In the genomic region with DNA sequence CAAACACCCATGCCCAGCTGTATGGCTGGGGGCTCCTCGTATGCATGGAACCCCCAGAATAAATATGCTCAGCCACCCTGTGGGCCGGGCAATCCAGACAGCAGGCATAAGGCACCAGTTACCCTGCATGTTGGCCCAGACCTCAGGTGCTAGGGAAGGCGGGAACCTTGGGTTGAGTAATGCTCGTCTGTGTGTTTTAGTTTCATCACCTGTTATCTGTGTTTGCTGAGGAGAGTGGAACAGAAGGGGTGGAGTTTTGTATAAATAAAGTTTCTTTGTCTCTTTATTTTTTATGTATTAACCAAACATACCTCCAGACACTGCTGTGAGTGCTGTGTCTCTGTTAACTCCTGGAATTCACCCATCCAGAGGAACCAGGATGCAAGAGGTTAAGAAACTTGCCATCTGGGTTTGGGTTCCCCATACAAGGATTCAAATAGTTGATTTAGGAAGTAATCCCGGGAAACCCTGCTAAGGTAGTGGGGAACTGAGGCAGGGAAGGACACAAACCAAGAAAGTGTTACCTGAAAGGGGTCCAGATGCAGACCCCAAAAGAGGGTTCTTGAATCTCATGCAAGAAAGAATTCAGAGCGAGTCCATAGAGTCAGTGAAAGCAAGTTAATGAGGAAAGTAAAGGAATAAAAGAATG, we compare ENCODE assay signal across 1 cellular context.
TF ChIP-seq lines count a peak whose summit lies in the region.

No MANE protein-coding gene starts in this region.

TF ChIP-seq in A549, 52 proteins besides CTCF, POLR2A, EP300 and RAD21:
- TF ChIP-seq RARB (CRISPR knock-in tag; IDR thresholded peaks at IDR 0.05) (no peak), POLR2AphosphoS2 (conservative IDR thresholded peaks at IDR 0.05; ENCODE audit: low read length) (no peak), MAFK (IDR thresholded peaks at IDR 0.05; ENCODE audit: partially characterized antibody) (no peak), TP53 (CRISPR knock-in tag; IDR thresholded peaks at IDR 0.05) (no peak), FOSL2 (IDR thresholded peaks at IDR 0.05) (no peak; the same call in 1 of the 2 replicates), FOSL2 (CRISPR knock-in tag; IDR thresholded peaks at IDR 0.05) (peak; percentile 29; the same call in 1 of the 2 replicates), ATOH8 (CRISPR knock-in tag; IDR thresholded peaks at IDR 0.05; ENCODE audit: low read depth) (no peak), GATA3 (IDR thresholded peaks at IDR 0.05; ENCODE audit: borderline replicate concordance) (peak; percentile 71), HEYL (CRISPR knock-in tag; IDR thresholded peaks at IDR 0.05) (no peak), RNF2 (IDR thresholded peaks at IDR 0.05; ENCODE audit: borderline replicate concordance, low read depth) (no peak), ESRRA (IDR thresholded peaks at IDR 0.05; ENCODE audit: borderline replicate concordance, low read length) (no peak), KDM5A (IDR thresholded peaks at IDR 0.05) (no peak), HOXB5 (CRISPR knock-in tag; IDR thresholded peaks at IDR 0.05) (no peak), NR3C1 (IDR thresholded peaks at IDR 0.05) (no peak), FOSB (CRISPR knock-in tag; IDR thresholded peaks at IDR 0.05) (no peak), JUNB (IDR thresholded peaks at IDR 0.05) (peak; percentile 46; the same call in 1 of the 2 replicates), NPAS2 (CRISPR knock-in tag; IDR thresholded peaks at IDR 0.05; ENCODE audit: borderline replicate concordance) (no peak), FOXS1 (CRISPR knock-in tag; IDR thresholded peaks at IDR 0.05) (no peak), EHMT2 (IDR thresholded peaks at IDR 0.05; ENCODE audit: low read depth) (no peak), HOXA7 (CRISPR knock-in tag; IDR thresholded peaks at IDR 0.05) (no peak), MAZ (IDR thresholded peaks at IDR 0.05; ENCODE audit: borderline replicate concordance, low read depth, low read length) (no peak), ZSCAN20 (CRISPR knock-in tag; IDR thresholded peaks at IDR 0.05) (no peak), PHF8 (IDR thresholded peaks at IDR 0.05; ENCODE audit: borderline replicate concordance, low read depth) (no peak), E2F6 (IDR thresholded peaks at IDR 0.05; ENCODE audit: borderline replicate concordance, low read depth) (peak; percentile 31; the same call in 1 of the 2 replicates), HES2 (IDR thresholded peaks at IDR 0.05) (peak; percentile 26; the same call in 1 of the 2 replicates), ZC3H11A (IDR thresholded peaks at IDR 0.05) (no peak), HOXB13 (CRISPR knock-in tag; IDR thresholded peaks at IDR 0.05; ENCODE audit: low read depth) (no peak), CEBPB (IDR thresholded peaks at IDR 0.05) (peak; percentile 82 to 90), MAX (IDR thresholded peaks at IDR 0.05) (peak; percentile 50; the same call in 1 of the 2 replicates), ZFP36 (IDR thresholded peaks at IDR 0.05; ENCODE audit: borderline replicate concordance, partially characterized antibody) (no peak), JUN (IDR thresholded peaks at IDR 0.05) (peak; percentile 8 to 54; a peak in 2 of 5 replicates), SREBF2 (IDR thresholded peaks at IDR 0.05) (no peak), REST (IDR thresholded peaks at IDR 0.05) (no peak)
- TF ChIP-seq, protein P1, sequence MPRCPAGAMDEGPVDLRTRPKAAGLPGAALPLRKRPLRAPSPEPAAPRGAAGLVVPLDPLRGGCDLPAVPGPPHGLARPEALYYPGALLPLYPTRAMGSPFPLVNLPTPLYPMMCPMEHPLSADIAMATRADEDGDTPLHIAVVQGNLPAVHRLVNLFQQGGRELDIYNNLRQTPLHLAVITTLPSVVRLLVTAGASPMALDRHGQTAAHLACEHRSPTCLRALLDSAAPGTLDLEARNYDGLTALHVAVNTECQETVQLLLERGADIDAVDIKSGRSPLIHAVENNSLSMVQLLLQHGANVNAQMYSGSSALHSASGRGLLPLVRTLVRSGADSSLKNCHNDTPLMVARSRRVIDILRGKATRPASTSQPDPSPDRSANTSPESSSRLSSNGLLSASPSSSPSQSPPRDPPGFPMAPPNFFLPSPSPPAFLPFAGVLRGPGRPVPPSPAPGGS (IDR thresholded peaks at IDR 0.05), result 0 out of 3 replicates have a peak, but pooled peaks have one; percentile 22
